Comparison of ENCODE assay signal across 21 cellular contexts in genomic region chr22:29932121-29932520, GRCh38. TPM values are rescaled to one million over a fixed set of nuclear protein-coding genes. Genes with fewer than 3 reads are reported as not detected.
DNase-seq lines count a peak whose midpoint lies in the region; ATAC-seq, FAIRE-seq and TF ChIP-seq lines count a peak whose summit lies in the region.
"Had no signal": no experiment of that assay in that cellular context is flagged by ENCODE, and none has a peak within 500 bp of the region (broad histone marks: within the 10 kb centered on the region; RNA-seq: fewer than 3 reads in every experiment).

No MANE protein-coding gene starts in this region.

- TF ChIP-seq CTCF in SK-N-SH (IDR thresholded peaks at IDR 0.05) (no peak), PC-9 (conservative IDR thresholded peaks at IDR 0.05) (no peak)

- no peaks in the 10 kb centered on the region for H3K36me3 ChIP-seq in SK-N-SH (replicated peaks in 1 of 2; ENCODE audit: control insufficient read depth in 1 of 2, insufficient read depth in 2 of 2, low read length in 1 of 2)
- H3K36me3 ChIP-seq in PC-9 (ENCODE audit: low read depth): no peaks in the 10 kb centered on the region
- H3K36me3 ChIP-seq in endocrine pancreas (ENCODE audit: control insufficient read depth, insufficient read depth, low read length): no peaks in the 10 kb centered on the region
- H3K36me3 ChIP-seq: SJSA1 had no signal

- ATAC-seq in SK-N-SH treated with all-trans-retinoic acid at 6 μM for 48 hours (no peak), GM21737 (IDR thresholded peaks at IDR 0.05; ENCODE audit: unreplicated experiment) (no peak)
- ATAC-seq: CD8-positive, alpha-beta T cell; Right ventricle myocardium inferior had no signal

- H2AFZ ChIP-seq in SK-N-SH (ENCODE audit: low read depth) (no peak overlapping the region), PC-9 (no peak overlapping the region)

- H3K4me3 ChIP-seq in SK-N-SH (ENCODE audit: low read depth in 2 of 2, low read length in 1 of 2): no peak overlapping the region
- H3K4me3 ChIP-seq in PC-9: no peak overlapping the region
- H3K4me3 ChIP-seq in endocrine pancreas (ENCODE audit: control insufficient read depth, insufficient read depth, low read length): peak overlapping the region; percentile 5
- H3K4me3 ChIP-seq: BLaER1 treated with 17β-estradiol and CSF1 and Interleukin-3, amounts not matched to agents 10 nM and 100 nM; SJSA1 had no signal

- H3K27ac ChIP-seq in SK-N-SH (ENCODE audit: low read depth in 2 of 2, low read length in 1 of 2): no peak overlapping the region
- H3K27ac ChIP-seq in PC-9: peak overlapping the region; percentile 12; the same call in 1 of the 2 replicates
- H3K27ac ChIP-seq: 22Rv1; BLaER1 treated with 17β-estradiol and CSF1 and Interleukin-3, amounts not matched to agents 10 nM and 100 nM; SJSA1 had no signal

- H3K9me2 ChIP-seq in SK-N-SH (no peaks in the 10 kb centered on the region), PC-9 (ENCODE audit: insufficient read depth) (no peaks in the 10 kb centered on the region)

- H4K20me1 ChIP-seq in SK-N-SH (ENCODE audit: insufficient read depth) (peaks cover 65% of the 10 kb centered on the region), PC-9 (ENCODE audit: insufficient read depth) (peaks cover 24% of the 10 kb centered on the region)

- 0 out of 2 replicates have a peak overlapping the region, but pooled peaks have one; percentile 3 for H3K9ac ChIP-seq in SK-N-SH
- no peak overlapping the region for H3K9ac ChIP-seq in endocrine pancreas (ENCODE audit: control insufficient read depth, insufficient read depth, low read length)
- H3K9ac ChIP-seq: BLaER1 treated with 17β-estradiol and CSF1 and Interleukin-3, amounts not matched to agents 10 nM and 100 nM had no signal

- POLR2A ChIA-PET in SK-N-SH (lab: Yijun Ruan, JAX) (no interaction called here), PC-9 (lab: Charles Lee; ENCODE audit: unreplicated experiment) (no interaction called here)

- H3K79me2 ChIP-seq in SK-N-SH (ENCODE audit: insufficient read depth): peaks cover 98% of the 10 kb centered on the region
- peaks cover 88% of the 10 kb centered on the region for H3K79me2 ChIP-seq in PC-9 (ENCODE audit: low read depth)

- intact Hi-C loops in PC-9 (cut with micrococcal nuclease; ENCODE audit: unreplicated experiment): no loop called here

- BruUV-seq in PC-9 (replicated peaks; lab: Mats Ljungman, UMichigan): no TSS peak

- WGBS in SK-N-SH (ENCODE audit: low lambda C conversion rate): 80% methylated on average over 2 of the region's 2 CpGs

- no peak for TF ChIP-seq RAD21 in SK-N-SH (IDR thresholded peaks at IDR 0.05; ENCODE audit: low read length)

- TF ChIP-seq EP300 in SK-N-SH (IDR thresholded peaks at IDR 0.05; ENCODE audit: borderline replicate concordance in 1 of 2, low read depth in 1 of 2, low read length in 1 of 2): no peak

- DNase-seq in SK-N-SH (no peak), GM18507 (ENCODE audit: extremely low spot score, insufficient read length, low read depth) (no peak), PC-9 (no peak), SK-N-DZ (ENCODE audit: low spot score) (no peak), NCI-H345 treated with DMSO at 0.1 percent for 48 hours (lab: John Stamatoyannopoulos, UW; ENCODE audit: unreplicated experiment) (no peak)
- DNase-seq: ACHN; Calu3; CD8-positive, alpha-beta T cell; DMS153; Kasumi-1; NCI-H1694 treated with DMSO at 0.1 percent for 48 hours; NK-92 treated with Interleukin-12 subunit alpha and Interleukin-12 subunit beta, amount 100 ng/mL, for 24 hours; SW 1271 had no signal

- no peaks in the 10 kb centered on the region for H3K27me3 ChIP-seq in SK-N-SH (ENCODE audit: insufficient read depth)
- H3K27me3 ChIP-seq in PC-9 (ENCODE audit: insufficient read depth, low read depth): no peaks in the 10 kb centered on the region
- no peaks in the 10 kb centered on the region for H3K27me3 ChIP-seq in endocrine pancreas (ENCODE audit: control insufficient read depth, insufficient read depth, low read length)
- H3K27me3 ChIP-seq: BLaER1 treated with 17β-estradiol and CSF1 and Interleukin-3, amounts not matched to agents 10 nM and 100 nM; SJSA1 had no signal

- H3K4me1 ChIP-seq in SK-N-SH (ENCODE audit: control insufficient read depth in 1 of 2, insufficient read depth in 2 of 2, low read depth in 1 of 2, low read length in 1 of 2) (no peaks in the 10 kb centered on the region), PC-9 (replicated peaks; ENCODE audit: insufficient read depth) (no peaks in the 10 kb centered on the region), endocrine pancreas (ENCODE audit: control insufficient read depth, insufficient read depth, low read length) (peaks cover 11% of the 10 kb centered on the region)

- H3F3A ChIP-seq in SK-N-SH (replicated peaks; ENCODE audit: insufficient read depth) (no peaks in the 10 kb centered on the region), PC-9 (ENCODE audit: insufficient read depth, low read depth) (peaks cover 20% of the 10 kb centered on the region; the same call in 1 of the 2 replicates)

- peak; percentile 82 for FAIRE-seq in GM18507 (lab: Jason Lieb, UNC)
- FAIRE-seq: H54 had no signal

- H3K9me3 ChIP-seq in SK-N-SH: no peaks in the 10 kb centered on the region
- H3K9me3 ChIP-seq in PC-9 (ENCODE audit: insufficient read depth, low read depth): no peaks in the 10 kb centered on the region
- H3K9me3 ChIP-seq in endocrine pancreas (ENCODE audit: control insufficient read depth, low read length): no peaks in the 10 kb centered on the region
- H3K9me3 ChIP-seq: SJSA1 had no signal

- CTCF ChIA-PET in SK-N-SH (lab: Yijun Ruan, JAX) (no interaction called here), PC-9 (lab: Charles Lee) (interaction anchor here (0.6 kb wide), 1 partner anchor 45 kb away, joined by 4 read pairs; no protein-coding TSS in a partner anchor)

- H3K4me2 ChIP-seq in SK-N-SH: no peak overlapping the region
- H3K4me2 ChIP-seq in PC-9: no peak overlapping the region
- H3K4me2 ChIP-seq: BLaER1 treated with 17β-estradiol and CSF1 and Interleukin-3, amounts not matched to agents 10 nM and 100 nM had no signal

TF ChIP-seq in SK-N-SH, 30 proteins besides CTCF, POLR2A, EP300 and RAD21 (continues in another document):
- TF ChIP-seq EZH2phosphoT487 (IDR thresholded peaks at IDR 0.05; ENCODE audit: borderline replicate concordance, low read depth) (no peak), NRF1 (IDR thresholded peaks at IDR 0.05; ENCODE audit: low read depth, low read length) (no peak), CHD2 (IDR thresholded peaks at IDR 0.05; ENCODE audit: low read length, partially characterized antibody) (no peak), USF2 (IDR thresholded peaks at IDR 0.05; ENCODE audit: borderline replicate concordance, low read depth, low read length) (no peak), FOXM1 (IDR thresholded peaks at IDR 0.05; ENCODE audit: low read depth) (no peak), MEF2A (IDR thresholded peaks at IDR 0.05; ENCODE audit: borderline replicate concordance, low read depth) (no peak), TEAD4 (IDR thresholded peaks at IDR 0.05; ENCODE audit: borderline replicate concordance, insufficient read depth) (no peak), GABPA (IDR thresholded peaks at IDR 0.05; ENCODE audit: low read depth) (no peak), USF1 (IDR thresholded peaks at IDR 0.05; ENCODE audit: borderline replicate concordance, low read depth) (no peak)

TF ChIP-seq in SK-N-SH treated with all-trans-retinoic acid at 6 μM for 48 hours, 23 proteins besides CTCF, POLR2A, EP300 and RAD21:
- TF ChIP-seq RARB (CRISPR knock-in tag; IDR thresholded peaks at IDR 0.05): no peak
- no peak for TF ChIP-seq TOX (CRISPR knock-in tag; IDR thresholded peaks at IDR 0.05; ENCODE audit: borderline replicate concordance)
- TF ChIP-seq ZFP3 (CRISPR knock-in tag; IDR thresholded peaks at IDR 0.05): no peak
- TF ChIP-seq CSDC2 (CRISPR knock-in tag; IDR thresholded peaks at IDR 0.05): no peak
- no peak for TF ChIP-seq ZNF70 (CRISPR knock-in tag; IDR thresholded peaks at IDR 0.05)

RNA-seq across cellular contexts. Expression of gene MTMR3, which starts 49.1 kb away (rescaled TPM):
- 20.4 and 26.0 TPM in 2 replicates for polyA plus RNA-seq in SK-N-SH (2012; rRNA removed)
- polyA plus RNA-seq in SK-N-SH (2012; cell fraction: cytosol; rRNA removed): 10.1 and 11.9 TPM in 2 replicates
- polyA plus RNA-seq in SK-N-SH (2012; cell fraction: nucleus; rRNA removed): 97.2 and 107 TPM in 2 replicates
- 28.1 and 31.1 TPM in 2 replicates for total RNA-seq in PC-9 (2021)
- polyA plus RNA-seq in SK-N-DZ (2014; cell fraction: cytosol; rRNA removed): 12.9 and 14.4 TPM in 2 replicates
- 22.5 and 32.4 TPM in 2 replicates for polyA plus RNA-seq in SK-N-DZ (2014; cell fraction: nucleus; rRNA removed)
